In genomic region chr14:70473825-70474224, GRCh38 we compare ENCODE assay signal across 10 cellular contexts.
"Had no signal": no experiment of that assay in that cellular context is flagged by ENCODE, and none has a peak within 500 bp of the region (broad histone marks: within the 10 kb centered on the region; RNA-seq: fewer than 3 reads in every experiment).

No MANE protein-coding gene starts in this region.

- H3K27me3 Mint-ChIP-seq: IgD-negative memory B cell had no signal

- ATAC-seq: HCT116, HepG2 had no signal

- H2AFZ ChIP-seq: GM23248 had no signal

- H3K4me3 Mint-ChIP-seq: HFFc6, IgD-negative memory B cell had no signal

- H3K9ac ChIP-seq: GM23248 had no signal

- H3K27ac ChIP-seq: GM23248, HL-60 had no signal

- H3K9me3 ChIP-seq: HAP-1 had no signal

- H3K36me3 ChIP-seq: HAP-1 had no signal

- DNase-seq: GM23248, GOT3, H7, HFFc6, KBM-7 had no signal

- H3K4me1 Mint-ChIP-seq: IgD-negative memory B cell had no signal

- FAIRE-seq: HepG2 had no signal

- H3K9me3 Mint-ChIP-seq: HFFc6, IgD-negative memory B cell had no signal

- H3K27ac Mint-ChIP-seq: HFFc6, IgD-negative memory B cell had no signal

- H3K4me1 ChIP-seq: HAP-1 had no signal

- H3K4me3 ChIP-seq: GM23248, HAP-1 had no signal
